8 cellular contexts compared by ENCODE assay signal in the genomic region with DNA sequence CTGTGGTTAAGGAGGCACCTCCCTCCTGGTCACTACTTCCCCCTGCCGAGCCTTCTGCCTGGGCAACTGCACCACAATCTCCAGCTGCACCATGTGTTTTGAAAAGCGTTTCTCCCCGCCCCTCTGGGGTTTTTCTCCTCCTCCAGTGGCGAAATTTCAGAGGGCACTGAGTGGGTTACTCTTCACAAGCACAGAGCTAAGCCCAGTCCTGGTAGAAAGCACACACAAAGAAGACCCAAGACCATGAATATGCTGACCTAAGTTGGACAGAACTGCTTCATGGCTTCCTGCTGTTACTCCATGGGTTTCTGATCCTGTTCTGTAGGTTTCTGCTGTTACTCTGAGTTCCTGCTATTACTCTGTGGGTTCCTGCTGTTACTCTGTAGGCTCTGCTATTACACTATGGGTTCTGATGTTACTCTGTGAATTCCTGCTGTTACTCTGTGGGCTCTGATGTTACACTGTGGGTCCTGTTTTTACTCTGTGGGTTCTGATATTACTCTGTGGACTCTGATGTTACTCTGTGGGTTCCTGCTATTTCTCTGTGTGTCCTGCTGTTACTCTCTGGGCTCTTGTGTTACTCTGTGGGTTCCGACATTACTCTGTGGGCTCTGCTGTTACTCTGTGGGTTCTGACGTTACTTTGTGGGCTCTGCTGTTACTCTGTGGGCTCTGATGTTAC.
DNase-seq lines count a peak whose midpoint lies in the region; ATAC-seq and TF ChIP-seq lines count a peak whose summit lies in the region.

No MANE protein-coding gene starts in this region.

- H3K4me1 Mint-ChIP-seq in activated naive CD8-positive, alpha-beta T cell treated with anti-CD3 and anti-CD28 coated beads for 36 hours, result peaks cover 25% of the 10 kb centered on the region
- peaks cover 21% of the 10 kb centered on the region for H3K4me1 Mint-ChIP-seq in osteocyte (ENCODE audit: unreplicated experiment)

- no peaks in the 10 kb centered on the region for H3K9me3 Mint-ChIP-seq in activated naive CD8-positive, alpha-beta T cell treated with anti-CD3 and anti-CD28 coated beads for 36 hours
- no peaks in the 10 kb centered on the region for H3K9me3 Mint-ChIP-seq in osteocyte (ENCODE audit: unreplicated experiment)

- peak overlapping the region; percentile 50 for H3K4me3 Mint-ChIP-seq in activated naive CD8-positive, alpha-beta T cell treated with anti-CD3 and anti-CD28 coated beads for 36 hours
- H3K4me3 Mint-ChIP-seq in osteocyte (ENCODE audit: unreplicated experiment), result no peak overlapping the region

- H3K27me3 Mint-ChIP-seq in activated naive CD8-positive, alpha-beta T cell treated with anti-CD3 and anti-CD28 coated beads for 36 hours, result peaks cover 7% of the 10 kb centered on the region
- peaks cover 8% of the 10 kb centered on the region for H3K27me3 Mint-ChIP-seq in osteocyte (ENCODE audit: unreplicated experiment)

- H3K27ac Mint-ChIP-seq in activated naive CD8-positive, alpha-beta T cell treated with anti-CD3 and anti-CD28 coated beads for 36 hours, result peak overlapping the region; percentile 57
- H3K27ac Mint-ChIP-seq in osteocyte (ENCODE audit: unreplicated experiment), result no peak overlapping the region

- DNase-seq in KBM-7 (peak; percentile 89), medulla oblongata (ENCODE audit: extremely low spot score) (peak; percentile 74), NCI-H2171 (lab: John Stamatoyannopoulos, UW) (no peak), osteocyte (ENCODE audit: extremely low spot score, unreplicated experiment) (no peak)
- peak; percentile 23 for DNase-seq in activated naive CD8-positive, alpha-beta T cell treated with anti-CD3 and anti-CD28 coated beads for 36 hours

- TF ChIP-seq POLR2A in GM18505 (IDR thresholded peaks at IDR 0.05; ENCODE audit: borderline replicate concordance, extremely low read depth, insufficient read depth, insufficient read length), result no peak

- TF ChIP-seq CTCF in osteocyte (IDR thresholded peaks at IDR 0.05), result no peak

- peak; percentile 29 for ATAC-seq in GM18868 (IDR thresholded peaks at IDR 0.05; ENCODE audit: unreplicated experiment)
- no peak for ATAC-seq in GM18505 (IDR thresholded peaks at IDR 0.05; ENCODE audit: unreplicated experiment)
- ATAC-seq in HG03571 (IDR thresholded peaks at IDR 0.05; ENCODE audit: unreplicated experiment), result no peak

- in situ Hi-C loops in KBM-7 (cut with MboI; ENCODE audit: low pct_unique_long_range_greater_than_20kb, low sequenced_read_pairs), result no loop called here

- no peaks in the 10 kb centered on the region for H3K36me3 Mint-ChIP-seq in activated naive CD8-positive, alpha-beta T cell treated with anti-CD3 and anti-CD28 coated beads for 36 hours
- H3K36me3 Mint-ChIP-seq in osteocyte (ENCODE audit: unreplicated experiment), result no peaks in the 10 kb centered on the region

Comparison
In these comparisons a context has a peak if more than half of its experiments do, and no peak if none do; other contexts are left out.
1. DNase-seq: peak in KBM-7 (single experiment), activated naive CD8-positive, alpha-beta T cell treated with anti-CD3 and anti-CD28 coated beads for 36 hours (single experiment) and medulla oblongata (single experiment); none in NCI-H2171 (single experiment) and osteocyte (single experiment).